17 cellular contexts compared by ENCODE assay signal in the genomic region with DNA sequence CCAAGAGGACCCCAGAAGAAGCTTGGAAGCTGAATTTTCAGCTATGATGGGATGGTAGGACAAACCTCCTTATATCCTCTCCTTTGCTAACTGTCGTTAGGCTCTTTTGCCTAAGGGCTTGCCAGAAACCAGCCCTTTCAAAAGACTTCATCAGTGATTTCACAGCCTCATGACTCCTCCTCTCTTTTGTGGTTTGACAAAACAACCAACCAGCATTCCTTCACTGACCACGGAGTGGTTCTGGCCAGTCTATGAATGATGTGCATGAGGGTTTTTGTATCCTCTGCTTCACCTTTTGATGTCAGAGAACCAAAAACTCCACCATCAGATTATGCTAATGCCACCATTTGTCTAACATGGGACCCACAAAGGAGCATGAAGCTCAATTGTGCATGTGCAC.
DNase-seq lines count a peak whose midpoint lies in the region; ATAC-seq and TF ChIP-seq lines count a peak whose summit lies in the region.
"Had no signal": no experiment of that assay in that cellular context is flagged by ENCODE, and none has a peak within 500 bp of the region (broad histone marks: within the 10 kb centered on the region; RNA-seq: fewer than 3 reads in every experiment).

No MANE protein-coding gene starts in this region.

- H3K4me2 ChIP-seq in H9 (ENCODE audit: insufficient read depth, insufficient read length, low read length), result no peak overlapping the region

- H2AFZ ChIP-seq in H9 (ENCODE audit: low read length), result no peak overlapping the region

- no peak overlapping the region for H3K9ac ChIP-seq in H9 (ENCODE audit: extremely low read depth, insufficient read length, low read length)

- no peak overlapping the region for H4K91ac ChIP-seq in H9 (ENCODE audit: insufficient read length, low read depth, low read length)

- no peak overlapping the region for H4K5ac ChIP-seq in H9 (ENCODE audit: insufficient read length, low read depth, low read length)

- H4K20me1 ChIP-seq in H9 (ENCODE audit: control insufficient read depth, insufficient read depth, insufficient read length), result no peaks in the 10 kb centered on the region

- no peaks in the 10 kb centered on the region for H3K79me1 ChIP-seq in H9 (ENCODE audit: insufficient read depth, low read depth, low read length, poor library complexity, severe bottlenecking)

- H3K4ac ChIP-seq in H9 (ENCODE audit: low read depth, low read length), result no peak overlapping the region

- CTCF ChIA-PET in activated CD8-positive, alpha-beta T cell treated with anti-CD3 and anti-CD28 coated beads, Interleukin-2, amount 10 ng/mL, durations not matched to agents 7 days and 5 days (lab: Charles Lee), result interaction anchor here (1.4 to 1.7 kb wide), 2 partner anchors 53 to 67 kb away, joined by 3 to 9 read pairs; no protein-coding TSS in a partner anchor

- no peak for ATAC-seq in activated CD8-positive, alpha-beta T cell treated with anti-CD3 and anti-CD28 coated beads, Interleukin-2, amount 10 ng/mL, durations not matched to agents 7 days and 5 days
- ATAC-seq in GM18868 (IDR thresholded peaks at IDR 0.05; ENCODE audit: unreplicated experiment), result no peak
- no peak for ATAC-seq in effector memory CD8-positive, alpha-beta T cell (replicated peaks)
- no peak for ATAC-seq in GM19397 (IDR thresholded peaks at IDR 0.05; ENCODE audit: unreplicated experiment)
- ATAC-seq: activated T-cell treated with anti-CD3 and anti-CD28 coated beads, Interleukin-2, amount 50 U/mL, for 4 hours; left lung; upper lobe of right lung had no signal

- H3K23me2 ChIP-seq in H9 (ENCODE audit: insufficient read length, low read depth, low read length, poor library complexity, severe bottlenecking), result no peaks in the 10 kb centered on the region

- no CpG with 5 or more reads among the region's 2 CpGs for WGBS in H9 (ENCODE audit: extremely low coverage, insufficient read length, low lambda C conversion rate)

- H3K27ac ChIP-seq in H9 (ENCODE audit: insufficient read length, low read depth, low read length), result no peak overlapping the region
- H3K27ac ChIP-seq: left lung, ovary, upper lobe of right lung had no signal

- TF ChIP-seq CTCF in H9 (conservative IDR thresholded peaks at IDR 0.05), result no peak

- DNase-seq in A172 (ENCODE audit: low spot score) (peak; percentile 54), H9 (peak; percentile 17), fibroblast of peridontal ligament (ENCODE audit: extremely low read depth) (peak; percentile 1), NCI-H524 treated with DMSO at 0.1 percent for 48 hours (lab: John Stamatoyannopoulos, UW) (no peak)
- peak; percentile 30 for DNase-seq in activated CD8-positive, alpha-beta T cell treated with anti-CD3 and anti-CD28 coated beads, Interleukin-2, amount 10 ng/mL, durations not matched to agents 7 days and 5 days
- no peak for DNase-seq in effector memory CD8-positive, alpha-beta T cell
- DNase-seq: activated CD4-positive, alpha-beta T cell treated with anti-CD3 and anti-CD28 coated beads for 48 hours; activated T-cell treated with anti-CD3 and anti-CD28 coated beads, Interleukin-2, amount 50 U/mL, for 4 hours; hypothalamus; left lung; NCI-H1417; ovary; stimulated activated CD4-positive, alpha-beta T cell treated with anti-CD3 and anti-CD28 coated beads, Interleukin-4, amount 100 ng/mL, for 4 hours; T-helper 9 cell; upper lobe of right lung had no signal

- peaks cover 3% of the 10 kb centered on the region; the same call in 1 of the 2 replicates for H3K27me3 Mint-ChIP-seq in H9 (ENCODE audit: low read depth)
- peaks cover 2% of the 10 kb centered on the region for H3K27me3 Mint-ChIP-seq in activated CD8-positive, alpha-beta T cell treated with anti-CD3 and anti-CD28 coated beads, Interleukin-2, amount 10 ng/mL, durations not matched to agents 7 days and 5 days (ENCODE audit: low read depth)
- H3K27me3 Mint-ChIP-seq in effector memory CD8-positive, alpha-beta T cell, result peaks cover 19 to 30% of the 10 kb centered on the region in 2 donors

- no peak overlapping the region for H2AK5ac ChIP-seq in H9 (ENCODE audit: insufficient read length, low read length)

- H4K8ac ChIP-seq in H9 (replicated peaks; ENCODE audit: insufficient read length, low read depth, low read length), result no peak overlapping the region

- H2BK12ac ChIP-seq in H9 (ENCODE audit: insufficient read length, low read depth, low read length), result no peak overlapping the region

- H3K9me3 Mint-ChIP-seq in H9, result peaks cover 6% of the 10 kb centered on the region in 2 experiments; a peak in 2 of 5 replicates
- H3K9me3 Mint-ChIP-seq in activated CD8-positive, alpha-beta T cell treated with anti-CD3 and anti-CD28 coated beads, Interleukin-2, amount 10 ng/mL, durations not matched to agents 7 days and 5 days (ENCODE audit: insufficient read depth), result peaks cover 15% of the 10 kb centered on the region
- peaks cover 0 to 2% of the 10 kb centered on the region in 2 donors for H3K9me3 Mint-ChIP-seq in effector memory CD8-positive, alpha-beta T cell

- H3K79me2 ChIP-seq in H9 (ENCODE audit: insufficient read depth, low read length), result no peaks in the 10 kb centered on the region

- H2BK20ac ChIP-seq in H9 (ENCODE audit: low read depth, low read length, poor library complexity, severe bottlenecking), result no peak overlapping the region

- H3K4me1 Mint-ChIP-seq in H9, result peaks cover 14 to 15% of the 10 kb centered on the region in 2 experiments
- peaks cover 42% of the 10 kb centered on the region for H3K4me1 Mint-ChIP-seq in activated CD8-positive, alpha-beta T cell treated with anti-CD3 and anti-CD28 coated beads, Interleukin-2, amount 10 ng/mL, durations not matched to agents 7 days and 5 days (ENCODE audit: low read depth)
- peaks cover 0 to 8% of the 10 kb centered on the region in 2 donors for H3K4me1 Mint-ChIP-seq in effector memory CD8-positive, alpha-beta T cell (ENCODE audit: low read depth in 2 of 2)

- H2BK120ac ChIP-seq in H9 (ENCODE audit: low read depth, low read length, poor library complexity, severe bottlenecking), result no peak overlapping the region

- no peaks in the 10 kb centered on the region for H3K27me3 ChIP-seq in H9 (ENCODE audit: insufficient read depth, low read length)
- H3K27me3 ChIP-seq: left lung, ovary, upper lobe of right lung had no signal

- no peak overlapping the region for H3K23ac ChIP-seq in H9 (ENCODE audit: insufficient read length, low read depth, low read length)

- H3K14ac ChIP-seq in H9 (ENCODE audit: insufficient read depth, low read length), result no peak overlapping the region

- H3K56ac ChIP-seq in H9 (ENCODE audit: insufficient read length, low read depth, low read length), result no peak overlapping the region

- H2BK5ac ChIP-seq in H9 (ENCODE audit: insufficient read length, low read length), result no peak overlapping the region

- H3K4me1 ChIP-seq in H9 (ENCODE audit: insufficient read depth, low read length), result peaks cover 3% of the 10 kb centered on the region; the same call in 1 of the 2 replicates
- H3K4me1 ChIP-seq: left lung, upper lobe of right lung had no signal

- POLR2A ChIA-PET in activated CD8-positive, alpha-beta T cell treated with anti-CD3 and anti-CD28 coated beads, Interleukin-2, amount 10 ng/mL, durations not matched to agents 7 days and 5 days (lab: Charles Lee), result no interaction called here

- no peak overlapping the region for H3T11ph ChIP-seq in H9 (ENCODE audit: low read length)

- H3K36me3 Mint-ChIP-seq in H9 (ENCODE audit: insufficient read depth in 1 of 3, low read depth in 3 of 3), result peaks cover 0 to 8% (median 0%) of the 10 kb centered on the region in 3 experiments; a peak in 3 of 7 replicates
- peaks cover 53% of the 10 kb centered on the region for H3K36me3 Mint-ChIP-seq in activated CD8-positive, alpha-beta T cell treated with anti-CD3 and anti-CD28 coated beads, Interleukin-2, amount 10 ng/mL, durations not matched to agents 7 days and 5 days (ENCODE audit: low read depth)
- no peaks in the 10 kb centered on the region for H3K36me3 Mint-ChIP-seq in effector memory CD8-positive, alpha-beta T cell (ENCODE audit: insufficient read depth)

- H3K4me3 Mint-ChIP-seq in H9, result no peak overlapping the region
- H3K4me3 Mint-ChIP-seq in activated CD8-positive, alpha-beta T cell treated with anti-CD3 and anti-CD28 coated beads, Interleukin-2, amount 10 ng/mL, durations not matched to agents 7 days and 5 days, result no peak overlapping the region
- no peak overlapping the region for H3K4me3 Mint-ChIP-seq in effector memory CD8-positive, alpha-beta T cell
- H3K4me3 Mint-ChIP-seq: activated T-cell treated with anti-CD3 and anti-CD28 coated beads, Interleukin-2, amount 50 U/mL, for 4 hours had no signal

- H3K9me3 ChIP-seq in H9 (ENCODE audit: control insufficient read depth, low read depth, low read length), result no peaks in the 10 kb centered on the region
- H3K9me3 ChIP-seq: ovary, upper lobe of right lung had no signal

- H3K18ac ChIP-seq in H9 (ENCODE audit: insufficient read length, low read depth, low read length), result no peak overlapping the region

- H2BK15ac ChIP-seq in H9 (ENCODE audit: low read depth, low read length), result no peak overlapping the region

- no peak overlapping the region for H3K27ac Mint-ChIP-seq in H9
- H3K27ac Mint-ChIP-seq in activated CD8-positive, alpha-beta T cell treated with anti-CD3 and anti-CD28 coated beads, Interleukin-2, amount 10 ng/mL, durations not matched to agents 7 days and 5 days, result no peak overlapping the region
- H3K27ac Mint-ChIP-seq in effector memory CD8-positive, alpha-beta T cell, result no peak overlapping the region

Comparison
In these comparisons a context has a peak if more than half of its experiments do, and no peak if none do; other contexts are left out.
1. DNase-seq: peak in A172 (single experiment), H9 (single experiment), activated CD8-positive, alpha-beta T cell treated with anti-CD3 and anti-CD28 coated beads, Interleukin-2, amount 10 ng/mL, durations not matched to agents 7 days and 5 days (single experiment) and fibroblast of peridontal ligament (single experiment); none in NCI-H524 treated with DMSO at 0.1 percent for 48 hours (single experiment) and effector memory CD8-positive, alpha-beta T cell (0 of 3).